ENCODE assay signal across 1 cellular context in genomic region chr16:22297871-22298733, GRCh38.
TF ChIP-seq lines count a peak whose summit lies in the region.

No MANE protein-coding gene starts in this region.

TF ChIP-seq in SK-N-SH, 30 proteins besides CTCF, POLR2A, EP300 and RAD21 (continued from another document):
- peak; percentile 69; the same call in 1 of the 2 replicates for TF ChIP-seq REST (IDR thresholded peaks at IDR 0.05; ENCODE audit: low read depth, low read length)
- peak; percentile 1; the same call in 1 of the 2 replicates for TF ChIP-seq USF1 (IDR thresholded peaks at IDR 0.05; ENCODE audit: borderline replicate concordance, low read depth)
- TF ChIP-seq POLR2AphosphoS5 (IDR thresholded peaks at IDR 0.05; ENCODE audit: low read depth, low read length): peak; percentile 98
- no peak for TF ChIP-seq MEF2A (IDR thresholded peaks at IDR 0.05; ENCODE audit: borderline replicate concordance, low read depth)
- TF ChIP-seq RXRA (IDR thresholded peaks at IDR 0.05; ENCODE audit: borderline replicate concordance, low read depth): 0 out of 2 replicates have a peak, but pooled peaks have one; percentile 19
- TF ChIP-seq NFIC (IDR thresholded peaks at IDR 0.05; ENCODE audit: borderline replicate concordance): peak; percentile 50; the same call in 1 of the 2 replicates
- TF ChIP-seq, protein P1, sequence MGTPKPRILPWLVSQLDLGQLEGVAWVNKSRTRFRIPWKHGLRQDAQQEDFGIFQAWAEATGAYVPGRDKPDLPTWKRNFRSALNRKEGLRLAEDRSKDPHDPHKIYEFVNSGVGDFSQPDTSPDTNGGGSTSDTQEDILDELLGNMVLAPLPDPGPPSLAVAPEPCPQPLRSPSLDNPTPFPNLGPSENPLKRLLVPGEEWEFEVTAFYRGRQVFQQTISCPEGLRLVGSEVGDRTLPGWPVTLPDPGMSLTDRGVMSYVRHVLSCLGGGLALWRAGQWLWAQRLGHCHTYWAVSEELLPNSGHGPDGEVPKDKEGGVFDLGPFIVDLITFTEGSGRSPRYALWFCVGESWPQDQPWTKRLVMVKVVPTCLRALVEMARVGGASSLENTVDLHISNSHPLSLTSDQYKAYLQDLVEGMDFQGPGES (IDR thresholded peaks at IDR 0.05; ENCODE audit: low read depth, low read length): no peak
- no peak for TF ChIP-seq CHD2 (IDR thresholded peaks at IDR 0.05; ENCODE audit: low read length, partially characterized antibody)
- peak; percentile 76; the same call in 1 of the 2 replicates for TF ChIP-seq MXI1 (IDR thresholded peaks at IDR 0.05; ENCODE audit: low read depth, low read length)
- TF ChIP-seq, protein P2, sequence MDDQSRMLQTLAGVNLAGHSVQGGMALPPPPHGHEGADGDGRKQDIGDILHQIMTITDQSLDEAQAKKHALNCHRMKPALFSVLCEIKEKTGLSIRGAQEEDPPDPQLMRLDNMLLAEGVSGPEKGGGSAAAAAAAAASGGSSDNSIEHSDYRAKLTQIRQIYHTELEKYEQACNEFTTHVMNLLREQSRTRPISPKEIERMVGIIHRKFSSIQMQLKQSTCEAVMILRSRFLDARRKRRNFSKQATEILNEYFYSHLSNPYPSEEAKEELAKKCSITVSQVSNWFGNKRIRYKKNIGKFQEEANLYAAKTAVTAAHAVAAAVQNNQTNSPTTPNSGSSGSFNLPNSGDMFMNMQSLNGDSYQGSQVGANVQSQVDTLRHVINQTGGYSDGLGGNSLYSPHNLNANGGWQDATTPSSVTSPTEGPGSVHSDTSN (IDR thresholded peaks at IDR 0.05): peak; percentile 15; the same call in 1 of the 2 replicates
- no peak for TF ChIP-seq FOXJ3 (CRISPR knock-in tag; IDR thresholded peaks at IDR 0.05)
- no peak for TF ChIP-seq GABPA (IDR thresholded peaks at IDR 0.05; ENCODE audit: low read depth)
- TF ChIP-seq RCOR1 (IDR thresholded peaks at IDR 0.05; ENCODE audit: low read length): peak; percentile 43; the same call in 1 of the 2 replicates
- TF ChIP-seq RFX5 (IDR thresholded peaks at IDR 0.05; ENCODE audit: low read length): no peak
- TF ChIP-seq SMC3 (IDR thresholded peaks at IDR 0.05; ENCODE audit: low read depth, low read length): no peak
- TF ChIP-seq ZBTB33 (IDR thresholded peaks at IDR 0.05; ENCODE audit: borderline replicate concordance, low read depth): no peak
- TF ChIP-seq YY1 (IDR thresholded peaks at IDR 0.05; ENCODE audit: low read depth): no peak
- no peak for TF ChIP-seq GATA2 (CRISPR knock-in tag; IDR thresholded peaks at IDR 0.05)
